Comparison of ENCODE assay signal across 1 cellular context in genomic region chr4:107685740-107686139, GRCh38.
TF ChIP-seq lines count a peak whose summit lies in the region.

No MANE protein-coding gene starts in this region.

TF ChIP-seq in HCT116, 20 proteins besides CTCF, POLR2A, EP300 and RAD21 (continued from another document):
- no peak for TF ChIP-seq ZBTB33 (IDR thresholded peaks at IDR 0.05; ENCODE audit: extremely low read depth, insufficient replicate concordance, low read length)
- TF ChIP-seq YY1 (IDR thresholded peaks at IDR 0.05; ENCODE audit: extremely low read depth, insufficient replicate concordance, low read depth, low read length) = no peak
- TF ChIP-seq ELF1 (IDR thresholded peaks at IDR 0.05; ENCODE audit: borderline replicate concordance, low read depth) = no peak
- TF ChIP-seq ATF3 (IDR thresholded peaks at IDR 0.05) = no peak
